Comparison of ENCODE assay signal across 10 cellular contexts in genomic region chr2:54015809-54016703, GRCh38. TPM values are rescaled to one million over a fixed set of nuclear protein-coding genes. Genes with fewer than 3 reads are reported as not detected.
DNase-seq lines count a peak whose midpoint lies in the region; ATAC-seq lines count a peak whose summit lies in the region.
"Had no signal": no experiment of that assay in that cellular context is flagged by ENCODE, and none has a peak within 500 bp of the region (broad histone marks: within the 10 kb centered on the region; RNA-seq: fewer than 3 reads in every experiment).

No MANE protein-coding gene starts in this region.

- H3K4me3 ChIP-seq in stomach smooth muscle (ENCODE audit: low read length in 2 of 2) = peak overlapping the region in 1 of 2 donors; percentile 8

- H3K4me1 ChIP-seq in stomach smooth muscle (ENCODE audit: control insufficient read depth, insufficient read depth, low read length) = peaks cover 19% of the 10 kb centered on the region

- H3K27me3 Mint-ChIP-seq in T-cell = no peaks in the 10 kb centered on the region

- peak overlapping the region; percentile 34 to 71 for H3K27ac Mint-ChIP-seq in T-cell

- ATAC-seq in T-cell (replicated peaks in 1 of 4) (no peak), left cardiac atrium (peak; percentile 15 to 68), GM19395 (IDR thresholded peaks at IDR 0.05; ENCODE audit: unreplicated experiment) (no peak), GM18867 (IDR thresholded peaks at IDR 0.05; ENCODE audit: unreplicated experiment) (no peak)

- peak overlapping the region; percentile 24 for H3K27ac ChIP-seq in stomach smooth muscle (ENCODE audit: low read length)
- H3K27ac ChIP-seq: 22Rv1 had no signal

- H3K9ac ChIP-seq in stomach smooth muscle (ENCODE audit: low read length in 2 of 2) = no peak overlapping the region

- no peaks in the 10 kb centered on the region for H3K9me3 ChIP-seq in stomach smooth muscle (ENCODE audit: control insufficient read depth in 2 of 2, low read length in 2 of 2)

- H3K36me3 Mint-ChIP-seq in T-cell = peaks cover 22% of the 10 kb centered on the region

- DNase-seq in NCI-H1694 treated with DMSO at 0.1 percent for 48 hours (lab: John Stamatoyannopoulos, UW) (peak; percentile 13), NCI-H1694 (lab: John Stamatoyannopoulos, UW) (no peak), T-cell (no peak), left cardiac atrium (no peak)
- no peak for DNase-seq in activated CD8-positive, alpha-beta memory T cell treated with anti-CD3 and anti-CD28 coated beads, Interleukin-2, amount 50 U/mL, for 4 hours

- peaks cover 2 to 5% (median 5%) of the 10 kb centered on the region in 3 donors for H3K9me3 Mint-ChIP-seq in T-cell

- CTCF ChIA-PET in T-cell (lab: Charles Lee) = no interaction called here

- intact Hi-C loops in left cardiac atrium (cut with DNase I) = no loop called here

- no peaks in the 10 kb centered on the region for H3K27me3 ChIP-seq in stomach smooth muscle (ENCODE audit: control insufficient read depth in 1 of 2, insufficient read depth in 2 of 2, low read length in 2 of 2)

- no peak overlapping the region for H3K4me3 Mint-ChIP-seq in T-cell
- H3K4me3 Mint-ChIP-seq: neural crest cell had no signal

- H3K36me3 ChIP-seq in stomach smooth muscle (ENCODE audit: control insufficient read depth in 2 of 2, insufficient read depth in 2 of 2, low read length in 2 of 2) = peaks cover 0 to 3% of the 10 kb centered on the region in 2 donors

- H3K4me1 Mint-ChIP-seq in T-cell = peaks cover 30 to 53% (median 39%) of the 10 kb centered on the region in 3 donors
- H3K4me1 Mint-ChIP-seq: neural crest cell had no signal

- POLR2A ChIA-PET in T-cell (lab: Charles Lee) = no interaction called here

RNA-seq across cellular contexts. Expression of gene PSME4, which starts 45.3 kb away (rescaled TPM):
- total RNA-seq in T-cell = 10 to 100 TPM; 39.8 to 87.4 (median 44.6) TPM
- total RNA-seq in left cardiac atrium = 10 to 100 TPM; 37.8 to 73.1 TPM

Comparison
In these comparisons a context has a peak if more than half of its experiments do, and no peak if none do; other contexts are left out.
1. ATAC-seq: peak in left cardiac atrium (2 of 2); none in T-cell (0 of 4), GM19395 (single experiment) and GM18867 (single experiment).